Comparison of ENCODE assay signal across 1 cellular context in genomic region chr17:56786989-56787482, GRCh38.
TF ChIP-seq lines count a peak whose summit lies in the region.

No MANE protein-coding gene starts in this region.

TF ChIP-seq in SK-N-SH, 30 proteins besides CTCF, POLR2A, EP300 and RAD21 (continued from another document):
- TF ChIP-seq ZBTB33 (IDR thresholded peaks at IDR 0.05; ENCODE audit: borderline replicate concordance, low read depth): peak; percentile 93
- peak; percentile 78; the same call in 1 of the 2 replicates for TF ChIP-seq POLR2AphosphoS5 (IDR thresholded peaks at IDR 0.05; ENCODE audit: low read depth, low read length)
- no peak for TF ChIP-seq TAF1 (IDR thresholded peaks at IDR 0.05; ENCODE audit: borderline replicate concordance, low read depth, low read length)
- TF ChIP-seq RXRA (IDR thresholded peaks at IDR 0.05; ENCODE audit: borderline replicate concordance, low read depth): peak; percentile 92
- peak; percentile 60; the same call in 1 of the 2 replicates for TF ChIP-seq YY1 (IDR thresholded peaks at IDR 0.05; ENCODE audit: low read depth)
- TF ChIP-seq IRF3 (IDR thresholded peaks at IDR 0.05; ENCODE audit: low read depth, low read length): no peak
- TF ChIP-seq FOSL2 (IDR thresholded peaks at IDR 0.05; ENCODE audit: borderline replicate concordance, low read depth): peak; percentile 99
- 0 out of 2 replicates have a peak, but pooled peaks have one; percentile 31 for TF ChIP-seq GABPA (IDR thresholded peaks at IDR 0.05; ENCODE audit: low read depth)
- TF ChIP-seq NFIC (IDR thresholded peaks at IDR 0.05; ENCODE audit: borderline replicate concordance): peak; percentile 84; the same call in 1 of the 2 replicates
- no peak for TF ChIP-seq NRF1 (IDR thresholded peaks at IDR 0.05; ENCODE audit: low read depth, low read length)
- TF ChIP-seq SMC3 (IDR thresholded peaks at IDR 0.05; ENCODE audit: low read depth, low read length): no peak
- TF ChIP-seq USF1 (IDR thresholded peaks at IDR 0.05; ENCODE audit: borderline replicate concordance, low read depth): peak; percentile 37; the same call in 1 of the 2 replicates
- TF ChIP-seq SIN3A (IDR thresholded peaks at IDR 0.05; ENCODE audit: borderline replicate concordance, low read depth, low read length): peak; percentile 96; the same call in 1 of the 2 replicates
- peak; percentile 82 for TF ChIP-seq MAX (IDR thresholded peaks at IDR 0.05; ENCODE audit: low read depth)
- TF ChIP-seq TEAD4 (IDR thresholded peaks at IDR 0.05; ENCODE audit: borderline replicate concordance, insufficient read depth): peak; percentile 97
- TF ChIP-seq ELF1 (IDR thresholded peaks at IDR 0.05): peak; percentile 36; the same call in 1 of the 2 replicates
TF ChIP-seq in SK-N-SH: peak in this region for 18.
